1 cellular context compared by ENCODE assay signal in the genomic region with DNA sequence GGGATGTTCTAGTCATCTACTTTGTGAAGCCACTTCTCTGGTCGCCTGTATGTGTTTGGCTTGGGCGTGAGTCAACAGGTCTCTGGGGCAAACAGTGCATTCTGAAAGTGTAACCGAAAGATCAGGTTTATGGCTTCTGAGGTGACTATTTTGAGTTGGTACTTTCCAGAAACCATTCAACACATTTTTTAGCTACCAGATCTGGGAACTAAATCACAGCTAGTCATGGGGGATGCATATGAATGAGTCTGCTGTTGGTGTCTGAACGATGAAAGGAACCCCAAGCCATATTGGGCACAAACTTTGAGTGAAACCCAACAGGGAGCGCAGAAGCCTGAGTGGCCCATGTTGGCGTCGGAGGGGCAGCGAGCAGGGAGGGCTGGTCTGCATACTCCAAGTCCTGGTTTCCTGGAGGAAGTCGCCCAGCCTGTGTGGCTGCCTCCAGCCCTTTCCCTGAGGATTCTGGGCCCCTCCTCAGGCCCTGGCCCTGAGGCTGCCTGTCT.
TF ChIP-seq lines count a peak whose summit lies in the region.

No MANE protein-coding gene starts in this region.

TF ChIP-seq in GM12878, 131 proteins besides CTCF, POLR2A, EP300 and RAD21 (continued from another document and continues in another):
- TF ChIP-seq BACH1 (IDR thresholded peaks at IDR 0.05; ENCODE audit: borderline replicate concordance) (peak; percentile 61; the same call in 1 of the 2 replicates), GABPA (IDR thresholded peaks at IDR 0.05; ENCODE audit: low read depth) (0 out of 2 replicates have a peak, but pooled peaks have one; percentile 45), NR2F1 (conservative IDR thresholded peaks at IDR 0.05) (peak; percentile 90), ELK1 (IDR thresholded peaks at IDR 0.05; ENCODE audit: low read depth, low read length) (peak; percentile 64; the same call in 1 of the 2 replicates), POLR2AphosphoS5 (IDR thresholded peaks at IDR 0.05; ENCODE audit: low read length) (no peak; the same call in none of the 2 replicates), ZNF622 (IDR thresholded peaks at IDR 0.05) (no peak), ZNF274 (IDR thresholded peaks at IDR 0.05; ENCODE audit: insufficient read depth, insufficient read length) (no peak), SKIL (IDR thresholded peaks at IDR 0.05; ENCODE audit: low read depth, poor library complexity, severe bottlenecking) (peak; percentile 92), SRF (IDR thresholded peaks at IDR 0.05; ENCODE audit: low read depth in 2 of 2, low read length in 2 of 2) (peak; percentile 60 to 84), TCF3 (IDR thresholded peaks at IDR 0.05; ENCODE audit: borderline replicate concordance, insufficient read depth, low read depth, low read length) (0 out of 2 replicates have a peak, but pooled peaks have one; percentile 16), SPI1 (IDR thresholded peaks at IDR 0.05; ENCODE audit: borderline replicate concordance, insufficient read depth, low read depth, low read length) (no peak), BMI1 (IDR thresholded peaks at IDR 0.05; ENCODE audit: borderline replicate concordance) (peak; percentile 41; the same call in 1 of the 2 replicates), EGR1 (IDR thresholded peaks at IDR 0.05; ENCODE audit: borderline replicate concordance in 1 of 2, low read depth in 2 of 2, low read length in 2 of 2) (no peak), HDAC6 (IDR thresholded peaks at IDR 0.05; ENCODE audit: unreplicated experiment) (no peak), CREM (IDR thresholded peaks at IDR 0.05; ENCODE audit: low read depth) (peak; percentile 77), RUNX3 (IDR thresholded peaks at IDR 0.05; ENCODE audit: low read length) (peak; percentile 95), MYC (IDR thresholded peaks at IDR 0.05; ENCODE audit: insufficient read depth, insufficient read length, insufficient replicate concordance, low read length, severe bottlenecking) (no peak), IKZF1 (conservative IDR thresholded peaks at IDR 0.05) (peak; percentile 83), WRNIP1 (IDR thresholded peaks at IDR 0.05; ENCODE audit: borderline replicate concordance, low read depth, low read length) (no peak), ZSCAN29 (IDR thresholded peaks at IDR 0.05) (no peak), HDAC2 (IDR thresholded peaks at IDR 0.05) (no peak), RFX5 (IDR thresholded peaks at IDR 0.05; ENCODE audit: low read depth, low read length) (no peak), ZBTB40 (IDR thresholded peaks at IDR 0.05; ENCODE audit: borderline replicate concordance) (no peak), NBN (IDR thresholded peaks at IDR 0.05) (0 out of 2 replicates have a peak, but pooled peaks have one; percentile 46), POLR2AphosphoS2 (IDR thresholded peaks at IDR 0.05; ENCODE audit: low read depth, low read length) (no peak), IRF3 (IDR thresholded peaks at IDR 0.05) (no peak), TAF1 (IDR thresholded peaks at IDR 0.05; ENCODE audit: borderline replicate concordance, low read depth, low read length) (0 out of 2 replicates have a peak, but pooled peaks have one; percentile 52), RB1 (IDR thresholded peaks at IDR 0.05; ENCODE audit: borderline replicate concordance) (no peak), CREB1 (IDR thresholded peaks at IDR 0.05; ENCODE audit: low read depth) (no peak), IRF4 (IDR thresholded peaks at IDR 0.05; ENCODE audit: low read depth, low read length) (peak; percentile 90), NR2C1 (IDR thresholded peaks at IDR 0.05) (no peak), TCF7 (IDR thresholded peaks at IDR 0.05; ENCODE audit: borderline replicate concordance) (no peak)
- TF ChIP-seq, protein P1, sequence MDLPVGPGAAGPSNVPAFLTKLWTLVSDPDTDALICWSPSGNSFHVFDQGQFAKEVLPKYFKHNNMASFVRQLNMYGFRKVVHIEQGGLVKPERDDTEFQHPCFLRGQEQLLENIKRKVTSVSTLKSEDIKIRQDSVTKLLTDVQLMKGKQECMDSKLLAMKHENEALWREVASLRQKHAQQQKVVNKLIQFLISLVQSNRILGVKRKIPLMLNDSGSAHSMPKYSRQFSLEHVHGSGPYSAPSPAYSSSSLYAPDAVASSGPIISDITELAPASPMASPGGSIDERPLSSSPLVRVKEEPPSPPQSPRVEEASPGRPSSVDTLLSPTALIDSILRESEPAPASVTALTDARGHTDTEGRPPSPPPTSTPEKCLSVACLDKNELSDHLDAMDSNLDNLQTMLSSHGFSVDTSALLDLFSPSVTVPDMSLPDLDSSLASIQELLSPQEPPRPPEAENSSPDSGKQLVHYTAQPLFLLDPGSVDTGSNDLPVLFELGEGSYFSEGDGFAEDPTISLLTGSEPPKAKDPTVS (IDR thresholded peaks at IDR 0.05; ENCODE audit: low read depth, low read length) = no peak
- TF ChIP-seq, protein P2, sequence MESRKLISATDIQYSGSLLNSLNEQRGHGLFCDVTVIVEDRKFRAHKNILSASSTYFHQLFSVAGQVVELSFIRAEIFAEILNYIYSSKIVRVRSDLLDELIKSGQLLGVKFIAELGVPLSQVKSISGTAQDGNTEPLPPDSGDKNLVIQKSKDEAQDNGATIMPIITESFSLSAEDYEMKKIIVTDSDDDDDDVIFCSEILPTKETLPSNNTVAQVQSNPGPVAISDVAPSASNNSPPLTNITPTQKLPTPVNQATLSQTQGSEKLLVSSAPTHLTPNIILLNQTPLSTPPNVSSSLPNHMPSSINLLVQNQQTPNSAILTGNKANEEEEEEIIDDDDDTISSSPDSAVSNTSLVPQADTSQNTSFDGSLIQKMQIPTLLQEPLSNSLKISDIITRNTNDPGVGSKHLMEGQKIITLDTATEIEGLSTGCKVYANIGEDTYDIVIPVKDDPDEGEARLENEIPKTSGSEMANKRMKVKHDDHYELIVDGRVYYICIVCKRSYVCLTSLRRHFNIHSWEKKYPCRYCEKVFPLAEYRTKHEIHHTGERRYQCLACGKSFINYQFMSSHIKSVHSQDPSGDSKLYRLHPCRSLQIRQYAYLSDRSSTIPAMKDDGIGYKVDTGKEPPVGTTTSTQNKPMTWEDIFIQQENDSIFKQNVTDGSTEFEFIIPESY (IDR thresholded peaks at IDR 0.05) = no peak
- TF ChIP-seq, protein P3, sequence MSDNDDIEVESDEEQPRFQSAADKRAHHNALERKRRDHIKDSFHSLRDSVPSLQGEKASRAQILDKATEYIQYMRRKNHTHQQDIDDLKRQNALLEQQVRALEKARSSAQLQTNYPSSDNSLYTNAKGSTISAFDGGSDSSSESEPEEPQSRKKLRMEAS (IDR thresholded peaks at IDR 0.05; ENCODE audit: low read depth, low read length) = no peak; the same call in 1 of the 2 replicates
- TF ChIP-seq, protein P4, sequence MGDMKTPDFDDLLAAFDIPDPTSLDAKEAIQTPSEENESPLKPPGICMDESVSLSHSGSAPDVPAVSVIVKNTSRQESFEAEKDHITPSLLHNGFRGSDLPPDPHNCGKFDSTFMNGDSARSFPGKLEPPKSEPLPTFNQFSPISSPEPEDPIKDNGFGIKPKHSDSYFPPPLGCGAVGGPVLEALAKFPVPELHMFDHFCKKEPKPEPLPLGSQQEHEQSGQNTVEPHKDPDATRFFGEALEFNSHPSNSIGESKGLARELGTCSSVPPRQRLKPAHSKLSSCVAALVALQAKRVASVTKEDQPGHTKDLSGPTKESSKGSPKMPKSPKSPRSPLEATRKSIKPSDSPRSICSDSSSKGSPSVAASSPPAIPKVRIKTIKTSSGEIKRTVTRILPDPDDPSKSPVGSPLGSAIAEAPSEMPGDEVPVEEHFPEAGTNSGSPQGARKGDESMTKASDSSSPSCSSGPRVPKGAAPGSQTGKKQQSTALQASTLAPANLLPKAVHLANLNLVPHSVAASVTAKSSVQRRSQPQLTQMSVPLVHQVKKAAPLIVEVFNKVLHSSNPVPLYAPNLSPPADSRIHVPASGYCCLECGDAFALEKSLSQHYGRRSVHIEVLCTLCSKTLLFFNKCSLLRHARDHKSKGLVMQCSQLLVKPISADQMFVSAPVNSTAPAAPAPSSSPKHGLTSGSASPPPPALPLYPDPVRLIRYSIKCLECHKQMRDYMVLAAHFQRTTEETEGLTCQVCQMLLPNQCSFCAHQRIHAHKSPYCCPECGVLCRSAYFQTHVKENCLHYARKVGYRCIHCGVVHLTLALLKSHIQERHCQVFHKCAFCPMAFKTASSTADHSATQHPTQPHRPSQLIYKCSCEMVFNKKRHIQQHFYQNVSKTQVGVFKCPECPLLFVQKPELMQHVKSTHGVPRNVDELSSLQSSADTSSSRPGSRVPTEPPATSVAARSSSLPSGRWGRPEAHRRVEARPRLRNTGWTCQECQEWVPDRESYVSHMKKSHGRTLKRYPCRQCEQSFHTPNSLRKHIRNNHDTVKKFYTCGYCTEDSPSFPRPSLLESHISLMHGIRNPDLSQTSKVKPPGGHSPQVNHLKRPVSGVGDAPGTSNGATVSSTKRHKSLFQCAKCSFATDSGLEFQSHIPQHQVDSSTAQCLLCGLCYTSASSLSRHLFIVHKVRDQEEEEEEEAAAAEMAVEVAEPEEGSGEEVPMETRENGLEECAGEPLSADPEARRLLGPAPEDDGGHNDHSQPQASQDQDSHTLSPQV (IDR thresholded peaks at IDR 0.05) = no peak; the same call in 1 of the 2 replicates
- TF ChIP-seq, protein P5, sequence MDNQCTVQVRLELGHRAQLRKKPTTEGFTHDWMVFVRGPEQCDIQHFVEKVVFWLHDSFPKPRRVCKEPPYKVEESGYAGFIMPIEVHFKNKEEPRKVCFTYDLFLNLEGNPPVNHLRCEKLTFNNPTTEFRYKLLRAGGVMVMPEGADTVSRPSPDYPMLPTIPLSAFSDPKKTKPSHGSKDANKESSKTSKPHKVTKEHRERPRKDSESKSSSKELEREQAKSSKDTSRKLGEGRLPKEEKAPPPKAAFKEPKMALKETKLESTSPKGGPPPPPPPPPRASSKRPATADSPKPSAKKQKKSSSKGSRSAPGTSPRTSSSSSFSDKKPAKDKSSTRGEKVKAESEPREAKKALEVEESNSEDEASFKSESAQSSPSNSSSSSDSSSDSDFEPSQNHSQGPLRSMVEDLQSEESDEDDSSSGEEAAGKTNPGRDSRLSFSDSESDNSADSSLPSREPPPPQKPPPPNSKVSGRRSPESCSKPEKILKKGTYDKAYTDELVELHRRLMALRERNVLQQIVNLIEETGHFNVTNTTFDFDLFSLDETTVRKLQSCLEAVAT (IDR thresholded peaks at IDR 0.05) = no peak; the same call in none of the 2 replicates
